1 cellular context compared by ENCODE assay signal in genomic region chr1:154908129-154908528, GRCh38. TPM values are rescaled to one million over a fixed set of nuclear protein-coding genes. Genes with fewer than 3 reads are reported as not detected.
"Had no signal": no experiment of that assay in that cellular context is flagged by ENCODE, and none has a peak within 500 bp of the region (broad histone marks: within the 10 kb centered on the region; RNA-seq: fewer than 3 reads in every experiment).

No MANE protein-coding gene starts in this region.

RNA-seq across cellular contexts. Expression of gene KCNN3, which starts 38.0 kb away (rescaled TPM):
- total RNA-seq: SJSA1 had no signal
